27 cellular contexts compared by ENCODE assay signal in genomic region chr1:8157765-8158164, GRCh38.
"Had no signal": no experiment of that assay in that cellular context is flagged by ENCODE, and none has a peak within 500 bp of the region (broad histone marks: within the 10 kb centered on the region; RNA-seq: fewer than 3 reads in every experiment).

No MANE protein-coding gene starts in this region.

- FAIRE-seq: colon, kidney, pancreas, urothelium cell line had no signal

- H3K27ac ChIP-seq: dorsolateral prefrontal cortex, gastrocnemius medialis, heart left ventricle, hepatocyte, neutrophil, pancreas, prostate gland, skin epidermis, spleen, testis, tibial artery, upper lobe of left lung had no signal

- H3K4me1 ChIP-seq: gastrocnemius medialis, pancreas, prostate gland, testis, tibial artery had no signal

- ATAC-seq: gastrocnemius medialis; heart left ventricle; left lobe of liver; mucosa of descending colon; natural killer cell treated with Interleukin-12 subunit alpha and Interleukin-12 subunit beta and Interleukin-15 and Interleukin-18, amount 100 ng/mL, for 72 hours; pancreas; right cardiac atrium; stimulated activated memory B cell treated with anti-CD40 and anti-IgM and Interleukin-4, amounts not matched to agents 10 μg/mL and 1 μg/mL and 100 μg/mL, for 72 hours; stimulated activated naive CD8-positive, alpha-beta T cell treated with anti-CD3 and anti-CD28 coated beads, Interleukin-15, Interleukin-2, amounts not matched to agents 100 U/mL and 50 U/mL, for 24 hours had no signal

- DNase-seq: dorsolateral prefrontal cortex; effector CD4-positive, alpha-beta T cell; foreskin fibroblast; gastrocnemius medialis; heart left ventricle; kidney; mucosa of descending colon; naive B cell; pancreas; right cardiac atrium; spleen; stimulated activated CD4-positive, alpha-beta T cell treated with anti-CD3 and anti-CD28 coated beads, Interleukin-4, amount 100 ng/mL, for 4 hours; stimulated activated naive CD8-positive, alpha-beta T cell treated with anti-CD3 and anti-CD28 coated beads, Interleukin-15, Interleukin-2, amounts not matched to agents 100 U/mL and 50 U/mL, for 24 hours; substantia nigra; testis; tibial artery; upper lobe of left lung had no signal

- H3K27me3 ChIP-seq: gastrocnemius medialis, heart left ventricle, hepatocyte, pancreas, testis, tibial artery, upper lobe of left lung had no signal

- H3K36me3 ChIP-seq: gastrocnemius medialis, heart left ventricle, neutrophil, pancreas, prostate gland, spleen, tibial artery, upper lobe of left lung had no signal

- H3K9me3 ChIP-seq: gastrocnemius medialis, heart left ventricle, mucosa of descending colon, neutrophil, pancreas, prostate gland, testis, tibial artery, upper lobe of left lung had no signal

- H3K4me3 ChIP-seq: dorsolateral prefrontal cortex, gastrocnemius medialis, heart left ventricle, hepatocyte, lung, mucosa of descending colon, pancreas, prostate gland, skin epidermis, spleen, testis, tibial artery, upper lobe of left lung had no signal

- H3K79me2 ChIP-seq: hepatocyte had no signal

- H2AFZ ChIP-seq: hepatocyte had no signal

- H3K4me2 ChIP-seq: hepatocyte had no signal
